Comparison of ENCODE assay signal across 8 cellular contexts in genomic region chr1:156592158-156592909, GRCh38. TPM values are rescaled to one million over a fixed set of nuclear protein-coding genes. Genes with fewer than 3 reads are reported as not detected.
DNase-seq lines count a peak whose midpoint lies in the region; ATAC-seq, FAIRE-seq and TF ChIP-seq lines count a peak whose summit lies in the region.

No MANE protein-coding gene starts in this region.

- no peaks in the 10 kb centered on the region for H3K27me3 ChIP-seq in HUES48 (ENCODE audit: control insufficient read depth, insufficient read depth, low read length)

- H3K9me3 ChIP-seq in A549 (no peaks in the 10 kb centered on the region), HUES48 (ENCODE audit: control insufficient read depth, insufficient read depth, low read length) (no peaks in the 10 kb centered on the region), mesodermal cell (ENCODE audit: control insufficient read depth, low read length) (no peaks in the 10 kb centered on the region)

- POLR2A ChIA-PET in A549 (lab: Yijun Ruan, JAX) (interaction anchor here (0.6 to 2.5 kb wide), 8 partner anchors 9 to 135 kb away, joined by 3 to 18 read pairs (median 6); partner anchors contain the start of genes GPATCH4 and MEF2D), MCF 10A (lab: Yijun Ruan, JAX) (interaction anchor here (0.6 to 6.1 kb wide), 26 partner anchors 11 to 310 kb away, joined by 3 to 134 read pairs (median 6); partner anchors contain the start of genes GPATCH4, ISG20L2, MEF2D and METTL25B)

- H3K4me1 Mint-ChIP-seq in MCF 10A (ENCODE audit: insufficient read depth, unreplicated experiment), result peaks cover 13% of the 10 kb centered on the region

- no TSS peak for BruUV-seq in MCF 10A (replicated peaks; lab: Mats Ljungman, UMichigan)

- 47% methylated on average over 13 of the region's 16 CpGs for WGBS in A549 (ENCODE audit: missing lambda C conversion rate)
- 66 to 70% methylated on average over 9 to 12 of the region's 16 CpGs for WGBS in mesodermal cell (ENCODE audit: insufficient coverage in 2 of 2), 2 experiments

- H3K4me3 Mint-ChIP-seq in MCF 10A (ENCODE audit: unreplicated experiment), result peak overlapping the region; percentile 77

- peak overlapping the region; percentile 65 for H3K27ac Mint-ChIP-seq in MCF 10A (ENCODE audit: low read depth, unreplicated experiment)

- no peak for TF ChIP-seq EP300 in A549 (IDR thresholded peaks at IDR 0.05)

- no peaks in the 10 kb centered on the region for H3K9me3 Mint-ChIP-seq in MCF 10A (ENCODE audit: unreplicated experiment)

- peak overlapping the region; percentile 87 for H3K4me2 ChIP-seq in A549

- peak overlapping the region; percentile 63 for H3K9ac ChIP-seq in HUES48 (ENCODE audit: low read depth, low read length)

- H3K4me3 ChIP-seq in A549, result peak overlapping the region; percentile 72
- peak overlapping the region; percentile 94 for H3K4me3 ChIP-seq in HUES48 (ENCODE audit: low read depth, low read length)
- peak overlapping the region; percentile 69 for H3K4me3 ChIP-seq in mesodermal cell (ENCODE audit: extremely low read depth, insufficient read depth, low read length, poor library complexity, severe bottlenecking)

- no peak for FAIRE-seq in A549 (lab: Jason Lieb, UNC)

- H3K36me3 ChIP-seq in HUES48 (ENCODE audit: control insufficient read depth, insufficient read depth, low read length), result peaks cover 49% of the 10 kb centered on the region
- H3K36me3 ChIP-seq in mesodermal cell (ENCODE audit: control insufficient read depth, insufficient read depth, low read length), result peaks cover 44% of the 10 kb centered on the region

- TF ChIP-seq CTCF in A549 (IDR thresholded peaks at IDR 0.05) (no peak), MCF 10A (IDR thresholded peaks at IDR 0.05; ENCODE audit: unreplicated experiment) (no peak)

- DNase-seq in A549 (ENCODE audit: low read depth in 1 of 2, low spot score in 1 of 2) (no peak), MCF 10A (ENCODE audit: unreplicated experiment) (peak; percentile 27), NCI-H2081 treated with DMSO at 0.1 percent for 48 hours (lab: John Stamatoyannopoulos, UW) (no peak), mesenteric fat pad (ENCODE audit: low spot score) (no peak), AG20443 (ENCODE audit: low spot score) (no peak)
- DNase-seq in stimulated activated CD4-positive, alpha-beta T cell treated with anti-CD3 and anti-CD28 coated beads, Interleukin-2, amount 100 ng/mL, for 48 hours, result no peak

- peaks cover 40% of the 10 kb centered on the region for H3K36me3 Mint-ChIP-seq in MCF 10A (ENCODE audit: insufficient read depth, unreplicated experiment)

- H3K4me1 ChIP-seq in A549 (peaks cover 10% of the 10 kb centered on the region; the same call in 2 of the 3 replicates), HUES48 (ENCODE audit: control insufficient read depth, insufficient read depth, low read length) (peaks cover 7% of the 10 kb centered on the region; the same call in 1 of the 2 replicates), mesodermal cell (ENCODE audit: control insufficient read depth, insufficient read depth, low read length, poor library complexity, severe bottlenecking) (no peaks in the 10 kb centered on the region)

- ATAC-seq in A549, result peak; percentile 14 to 18

- no peaks in the 10 kb centered on the region for H3K27me3 Mint-ChIP-seq in MCF 10A (ENCODE audit: insufficient read depth, unreplicated experiment)

- peak overlapping the region; percentile 94 to 98 for H3K27ac ChIP-seq in A549
- H3K27ac ChIP-seq in HUES48 (ENCODE audit: low read depth, low read length), result peak overlapping the region; percentile 73
- peak overlapping the region; percentile 36 for H3K27ac ChIP-seq in mesodermal cell (ENCODE audit: low read depth, low read length, severe bottlenecking)

- CTCF ChIA-PET in A549 (lab: Yijun Ruan, JAX), result interaction anchor here (0.6 to 12.5 kb wide), 15 partner anchors 8 to 207 kb away, joined by 3 to 135 read pairs (median 6); partner anchors contain the start of gene MEF2D
- CTCF ChIA-PET in MCF 10A (lab: Yijun Ruan, JAX), result interaction anchor here (0.5 to 2.6 kb wide), 20 partner anchors 7 to 610 kb away, joined by 3 to 20 read pairs (median 5); no protein-coding TSS in a partner anchor

- TF ChIP-seq RAD21 in A549 (conservative IDR thresholded peaks at IDR 0.05 in 1 of 2, IDR thresholded peaks at IDR 0.05 in 1 of 2), result no peak

- no peak; the same call in 1 of the 2 replicates for TF ChIP-seq POLR2A in A549 (IDR thresholded peaks at IDR 0.05; ENCODE audit: low read length)

- intact Hi-C loops in MCF 10A (cut with micrococcal nuclease), result no loop called here

TF ChIP-seq in A549, 52 proteins besides CTCF, POLR2A, EP300 and RAD21:
- TF ChIP-seq SREBF2 (IDR thresholded peaks at IDR 0.05), result no peak
- TF ChIP-seq POLR2AphosphoS2 (conservative IDR thresholded peaks at IDR 0.05; ENCODE audit: low read length), result peak; percentile 80; the same call in 1 of the 2 replicates
- TF ChIP-seq NFE2L2 (conservative IDR thresholded peaks at IDR 0.05; ENCODE audit: low read length), result no peak
- TF ChIP-seq EHF (CRISPR knock-in tag; IDR thresholded peaks at IDR 0.05), result no peak
- peak; percentile 67; the same call in 1 of the 2 replicates for TF ChIP-seq TP53 (CRISPR knock-in tag; IDR thresholded peaks at IDR 0.05)
- TF ChIP-seq, protein P1, sequence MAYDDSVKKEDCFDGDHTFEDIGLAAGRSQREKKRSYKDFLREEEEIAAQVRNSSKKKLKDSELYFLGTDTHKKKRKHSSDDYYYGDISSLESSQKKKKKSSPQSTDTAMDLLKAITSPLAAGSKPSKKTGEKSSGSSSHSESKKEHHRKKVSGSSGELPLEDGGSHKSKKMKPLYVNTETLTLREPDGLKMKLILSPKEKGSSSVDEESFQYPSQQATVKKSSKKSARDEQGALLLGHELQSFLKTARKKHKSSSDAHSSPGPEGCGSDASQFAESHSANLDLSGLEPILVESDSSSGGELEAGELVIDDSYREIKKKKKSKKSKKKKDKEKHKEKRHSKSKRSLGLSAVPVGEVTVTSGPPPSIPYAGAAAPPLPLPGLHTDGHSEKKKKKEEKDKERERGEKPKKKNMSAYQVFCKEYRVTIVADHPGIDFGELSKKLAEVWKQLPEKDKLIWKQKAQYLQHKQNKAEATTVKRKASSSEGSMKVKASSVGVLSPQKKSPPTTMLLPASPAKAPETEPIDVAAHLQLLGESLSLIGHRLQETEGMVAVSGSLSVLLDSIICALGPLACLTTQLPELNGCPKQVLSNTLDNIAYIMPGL (CRISPR knock-in tag; IDR thresholded peaks at IDR 0.05; ENCODE audit: borderline replicate concordance), result no peak

RNA-seq across cellular contexts. Expression of gene NAXE, which starts 0.8 kb away (rescaled TPM):
- polyA plus RNA-seq in A549 (2011; rRNA removed), result 81.4 and 109 TPM in 2 replicates
- 179 and 191 TPM in 2 replicates for polyA plus RNA-seq in A549 (2012; cell fraction: cytosol; rRNA removed)
- polyA plus RNA-seq in A549 (2012; cell fraction: nucleus; rRNA removed), result 129 and 136 TPM in 2 replicates
- 108 to 119 TPM (median 116 TPM) in 3 replicates for polyA plus RNA-seq in A549 (2017; fragmentation: RNase III; extraction: RNeasy Plus Mini Kit Qiagen cat#74134 plus additional on column Dnase treatment)
- 115 and 124 TPM in 2 replicates for polyA minus RNA-seq in A549 (2011; rRNA and poly(A)+ RNA removed)
- total RNA-seq in MCF 10A (2022), result 141 and 155 TPM in 2 replicates
- 70.4 TPM for polyA plus RNA-seq in mesodermal cell (2013, experiment 1 of 2)
- 60.0 TPM for polyA plus RNA-seq in mesodermal cell (2013, experiment 2 of 2)
- total RNA-seq in mesenteric fat pad, result 55.1 TPM

RNA-seq across cellular contexts. Expression of gene GPATCH4, which starts 8.9 kb away (rescaled TPM):
- polyA plus RNA-seq in A549 (2011; rRNA removed) (68.1 and 76.1 TPM in 2 replicates), A549 (2017; fragmentation: RNase III; extraction: RNeasy Plus Mini Kit Qiagen cat#74134 plus additional on column Dnase treatment) (85.2 to 94.7 TPM (median 85.3 TPM) in 3 replicates)
- 40.7 and 41.4 TPM in 2 replicates for polyA plus RNA-seq in A549 (2012; cell fraction: cytosol; rRNA removed)
- polyA plus RNA-seq in A549 (2012; cell fraction: nucleus; rRNA removed), result 23.6 and 28.2 TPM in 2 replicates
- 64.1 and 79.6 TPM in 2 replicates for polyA minus RNA-seq in A549 (2011; rRNA and poly(A)+ RNA removed)
- total RNA-seq in MCF 10A (2022) (67.3 and 107 TPM in 2 replicates), mesenteric fat pad (40.4 TPM)
- 11.3 TPM for polyA plus RNA-seq in mesodermal cell (2013, experiment 1 of 2)
- polyA plus RNA-seq in mesodermal cell (2013, experiment 2 of 2), result 11.3 TPM

RNA-seq across cellular contexts. Expression of gene TTC24, which starts 12.8 kb away (rescaled TPM):
- not detected in 2 replicates for polyA plus RNA-seq in A549 (2011; rRNA removed)
- not detected in 2 replicates for polyA plus RNA-seq in A549 (2012; cell fraction: cytosol; rRNA removed)
- polyA plus RNA-seq in A549 (2012; cell fraction: nucleus; rRNA removed), result not detected in 2 replicates
- polyA plus RNA-seq in A549 (2017; fragmentation: RNase III; extraction: RNeasy Plus Mini Kit Qiagen cat#74134 plus additional on column Dnase treatment), result not detected in 3 replicates
- polyA minus RNA-seq in A549 (2011; rRNA and poly(A)+ RNA removed), result not detected in 2 replicates
- total RNA-seq in MCF 10A (2022), result not detected in 2 replicates
- not detected for polyA plus RNA-seq in mesodermal cell (2013, experiment 1 of 2)
- polyA plus RNA-seq in mesodermal cell (2013, experiment 2 of 2), result not detected
- not detected for total RNA-seq in mesenteric fat pad

RNA-seq across cellular contexts. Expression of gene IQGAP3, which starts 20.0 kb away (rescaled TPM):
- polyA plus RNA-seq in A549 (2011; rRNA removed) (15.4 and 15.6 TPM in 2 replicates), A549 (2017; fragmentation: RNase III; extraction: RNeasy Plus Mini Kit Qiagen cat#74134 plus additional on column Dnase treatment) (16.0 to 17.0 TPM (median 17.0 TPM) in 3 replicates)
- polyA plus RNA-seq in A549 (2012; cell fraction: cytosol; rRNA removed), result 14.9 and 16.0 TPM in 2 replicates
- polyA plus RNA-seq in A549 (2012; cell fraction: nucleus; rRNA removed), result 117 and 126 TPM in 2 replicates
- 25.3 and 28.1 TPM in 2 replicates for polyA minus RNA-seq in A549 (2011; rRNA and poly(A)+ RNA removed)
- total RNA-seq in MCF 10A (2022) (36.4 and 48.3 TPM in 2 replicates), mesenteric fat pad (0.55 TPM)
- 23.7 TPM for polyA plus RNA-seq in mesodermal cell (2013, experiment 1 of 2)
- 23.2 TPM for polyA plus RNA-seq in mesodermal cell (2013, experiment 2 of 2)

RNA-seq across cellular contexts. Expression of gene HAPLN2, which starts 26.9 kb away (rescaled TPM):
- polyA plus RNA-seq in A549 (2011; rRNA removed) (0.11 and 0.23 TPM in 2 replicates), A549 (2017; fragmentation: RNase III; extraction: RNeasy Plus Mini Kit Qiagen cat#74134 plus additional on column Dnase treatment) (0.10 to 0.16 TPM (median 0.13 TPM) in 3 replicates)
- 0.08 and 0.09 TPM in 2 replicates for polyA plus RNA-seq in A549 (2012; cell fraction: cytosol; rRNA removed)
- polyA plus RNA-seq in A549 (2012; cell fraction: nucleus; rRNA removed), result 1.4 and 1.8 TPM in 2 replicates
- polyA minus RNA-seq in A549 (2011; rRNA and poly(A)+ RNA removed), result not detected in 2 replicates
- total RNA-seq in MCF 10A (2022) (not detected in 2 replicates), mesenteric fat pad (0.35 TPM)
- 0.52 TPM for polyA plus RNA-seq in mesodermal cell (2013, experiment 1 of 2)
- polyA plus RNA-seq in mesodermal cell (2013, experiment 2 of 2), result not detected

Comparison
In these comparisons a context has a peak if more than half of its experiments do, and no peak if none do; other contexts are left out.
1. H3K27ac ChIP-seq: peak in every context shown above with its lines; median percentile 96 in A549; 73 in HUES48; 36 in mesodermal cell.